1 cellular context compared by ENCODE assay signal in genomic region chr22:31337178-31337577, GRCh38.
TF ChIP-seq lines count a peak whose summit lies in the region.

No MANE protein-coding gene starts in this region.

TF ChIP-seq in IMR-90, 13 proteins besides CTCF, POLR2A, EP300 and RAD21 (continued from another document):
- TF ChIP-seq CEBPB (IDR thresholded peaks at IDR 0.05; ENCODE audit: low read depth, low read length) (no peak), USF2 (IDR thresholded peaks at IDR 0.05; ENCODE audit: low read depth, low read length) (no peak)
